17 cellular contexts compared by ENCODE assay signal in genomic region chr10:32103721-32104120, GRCh38.
"Had no signal": no experiment of that assay in that cellular context is flagged by ENCODE, and none has a peak within 500 bp of the region (broad histone marks: within the 10 kb centered on the region; RNA-seq: fewer than 3 reads in every experiment).

No MANE protein-coding gene starts in this region.

- H3K4me1 ChIP-seq: parathyroid adenoma, uterus had no signal

- H3K4me3 Mint-ChIP-seq: activated CD4-positive, alpha-beta memory T cell treated with anti-CD3 and anti-CD28 coated beads, Interleukin-2, amount 10 ng/mL, durations not matched to agents 7 days and 5 days; activated naive CD8-positive, alpha-beta T cell; memory B cell; neural crest cell; stimulated activated naive CD8-positive, alpha-beta T cell treated with anti-CD3 and anti-CD28 coated beads, Interleukin-15, amount 100 ng/mL, for 72 hours had no signal

- DNase-seq: activated CD4-positive, alpha-beta memory T cell treated with anti-CD3 and anti-CD28 coated beads, Interleukin-2, amount 10 ng/mL, durations not matched to agents 7 days and 5 days; activated gamma-delta T cell; activated T-cell treated with anti-CD3 and anti-CD28 coated beads, Interleukin-2, amount 50 U/mL, for 48 hours; anterior cingulate cortex; cortex of kidney; effector CD8-positive, alpha-beta T cell; kidney; left ventricle myocardium inferior; stimulated activated CD4-positive, alpha-beta T cell treated with anti-CD3 and anti-CD28 coated beads, Interleukin-15, amount 100 ng/mL, for 24 hours; stimulated activated CD4-positive, alpha-beta T cell treated with anti-CD3 and anti-CD28 coated beads, Interleukin-4, amount 100 ng/mL, for 24 hours; stimulated activated naive CD8-positive, alpha-beta T cell treated with anti-CD3 and anti-CD28 coated beads, Interleukin-15, amount 100 ng/mL, for 72 hours; uterus had no signal

- H3K27me3 Mint-ChIP-seq: stimulated activated naive CD8-positive, alpha-beta T cell treated with anti-CD3 and anti-CD28 coated beads, Interleukin-15, amount 100 ng/mL, for 72 hours had no signal

- H3K79me2 ChIP-seq: parathyroid adenoma had no signal

- H3K9ac ChIP-seq: parathyroid adenoma had no signal

- H3K4me3 ChIP-seq: cardiac muscle cell, left ventricle myocardium inferior, uterus had no signal

- H3K4me1 Mint-ChIP-seq: activated CD4-positive, alpha-beta memory T cell treated with anti-CD3 and anti-CD28 coated beads, Interleukin-2, amount 10 ng/mL, durations not matched to agents 7 days and 5 days; memory B cell; stimulated activated naive CD8-positive, alpha-beta T cell treated with anti-CD3 and anti-CD28 coated beads, Interleukin-15, amount 100 ng/mL, for 72 hours had no signal

- ATAC-seq: stimulated activated naive CD8-positive, alpha-beta T cell treated with anti-CD3 and anti-CD28 coated beads, Interleukin-15, amount 100 ng/mL, for 72 hours had no signal

- H3K27ac Mint-ChIP-seq: activated CD4-positive, alpha-beta memory T cell treated with anti-CD3 and anti-CD28 coated beads, Interleukin-2, amount 10 ng/mL, durations not matched to agents 7 days and 5 days; activated naive CD8-positive, alpha-beta T cell; memory B cell; stimulated activated naive CD8-positive, alpha-beta T cell treated with anti-CD3 and anti-CD28 coated beads, Interleukin-15, amount 100 ng/mL, for 72 hours had no signal

- H3K27me3 ChIP-seq: cardiac muscle cell, uterus had no signal

- H3K36me3 ChIP-seq: cardiac muscle cell, left ventricle myocardium inferior, uterus had no signal

- H3K36me3 Mint-ChIP-seq: memory B cell had no signal

- H2AFZ ChIP-seq: parathyroid adenoma had no signal

- H3K9me3 ChIP-seq: uterus had no signal

- H3K27ac ChIP-seq: cardiac muscle cell, left ventricle myocardium inferior, parathyroid adenoma, uterus had no signal
